In the genomic region with DNA sequence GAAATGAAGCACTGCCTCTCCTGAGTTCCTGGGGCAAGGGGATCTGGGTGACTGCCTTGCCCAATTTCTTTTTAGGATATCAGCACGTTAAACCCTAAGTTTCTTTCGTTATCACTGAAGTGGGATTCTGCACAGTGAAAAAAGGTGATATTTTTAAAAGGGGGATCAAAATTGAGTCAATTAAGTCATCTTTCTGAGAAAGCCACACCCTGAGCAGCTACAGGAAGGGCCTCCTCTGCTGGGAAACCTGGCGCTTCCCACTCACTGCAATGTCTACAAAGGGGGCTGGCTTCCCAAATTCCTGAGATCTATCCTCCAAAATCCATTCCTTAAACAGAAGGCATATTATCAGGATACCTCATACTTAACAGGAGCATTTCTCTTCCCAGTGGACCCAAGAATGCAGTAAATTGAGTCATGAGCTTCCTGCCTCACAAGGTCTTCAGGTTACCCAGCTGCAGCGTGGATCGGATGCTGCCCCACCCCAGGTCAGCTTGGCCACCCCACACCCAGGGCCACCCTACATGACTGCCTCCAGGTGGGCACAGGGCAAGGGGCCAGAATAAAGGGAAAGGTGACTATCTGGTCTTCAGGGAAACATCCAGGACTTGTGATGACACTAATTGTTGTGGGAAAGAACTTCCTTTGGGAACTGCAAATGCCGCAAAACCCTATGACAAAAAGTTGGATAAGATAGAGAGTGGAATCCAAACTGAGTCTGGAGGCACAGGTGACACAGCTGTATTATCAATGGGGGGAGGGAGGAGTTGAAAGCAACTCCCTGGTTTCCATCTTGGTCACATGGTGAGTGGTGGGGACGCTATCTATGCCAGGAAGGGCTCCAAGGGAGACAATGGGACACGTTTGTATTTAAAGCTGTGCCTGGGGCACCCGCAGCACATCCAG, we compare ENCODE assay signal across 1 cellular context.
TF ChIP-seq lines count a peak whose summit lies in the region.

No MANE protein-coding gene starts in this region.

TF ChIP-seq in WTC11, 78 proteins besides CTCF, POLR2A, EP300 and RAD21 (continued from another document):
- TF ChIP-seq, protein P1, sequence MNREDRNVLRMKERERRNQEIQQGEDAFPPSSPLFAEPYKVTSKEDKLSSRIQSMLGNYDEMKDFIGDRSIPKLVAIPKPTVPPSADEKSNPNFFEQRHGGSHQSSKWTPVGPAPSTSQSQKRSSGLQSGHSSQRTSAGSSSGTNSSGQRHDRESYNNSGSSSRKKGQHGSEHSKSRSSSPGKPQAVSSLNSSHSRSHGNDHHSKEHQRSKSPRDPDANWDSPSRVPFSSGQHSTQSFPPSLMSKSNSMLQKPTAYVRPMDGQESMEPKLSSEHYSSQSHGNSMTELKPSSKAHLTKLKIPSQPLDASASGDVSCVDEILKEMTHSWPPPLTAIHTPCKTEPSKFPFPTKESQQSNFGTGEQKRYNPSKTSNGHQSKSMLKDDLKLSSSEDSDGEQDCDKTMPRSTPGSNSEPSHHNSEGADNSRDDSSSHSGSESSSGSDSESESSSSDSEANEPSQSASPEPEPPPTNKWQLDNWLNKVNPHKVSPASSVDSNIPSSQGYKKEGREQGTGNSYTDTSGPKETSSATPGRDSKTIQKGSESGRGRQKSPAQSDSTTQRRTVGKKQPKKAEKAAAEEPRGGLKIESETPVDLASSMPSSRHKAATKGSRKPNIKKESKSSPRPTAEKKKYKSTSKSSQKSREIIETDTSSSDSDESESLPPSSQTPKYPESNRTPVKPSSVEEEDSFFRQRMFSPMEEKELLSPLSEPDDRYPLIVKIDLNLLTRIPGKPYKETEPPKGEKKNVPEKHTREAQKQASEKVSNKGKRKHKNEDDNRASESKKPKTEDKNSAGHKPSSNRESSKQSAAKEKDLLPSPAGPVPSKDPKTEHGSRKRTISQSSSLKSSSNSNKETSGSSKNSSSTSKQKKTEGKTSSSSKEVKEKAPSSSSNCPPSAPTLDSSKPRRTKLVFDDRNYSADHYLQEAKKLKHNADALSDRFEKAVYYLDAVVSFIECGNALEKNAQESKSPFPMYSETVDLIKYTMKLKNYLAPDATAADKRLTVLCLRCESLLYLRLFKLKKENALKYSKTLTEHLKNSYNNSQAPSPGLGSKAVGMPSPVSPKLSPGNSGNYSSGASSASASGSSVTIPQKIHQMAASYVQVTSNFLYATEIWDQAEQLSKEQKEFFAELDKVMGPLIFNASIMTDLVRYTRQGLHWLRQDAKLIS (CRISPR knock-in tag; IDR thresholded peaks at IDR 0.05; ENCODE audit: borderline replicate concordance), result no peak
- TF ChIP-seq NR2C2 (CRISPR knock-in tag; IDR thresholded peaks at IDR 0.05) (no peak), OVOL2 (CRISPR knock-in tag; IDR thresholded peaks at IDR 0.05; ENCODE audit: borderline replicate concordance) (no peak), GTF2I (CRISPR knock-in tag; conservative IDR thresholded peaks at IDR 0.05) (no peak), SOX15 (CRISPR knock-in tag; IDR thresholded peaks at IDR 0.05) (no peak), MYBL2 (CRISPR knock-in tag; IDR thresholded peaks at IDR 0.05) (no peak), ZNF121 (CRISPR knock-in tag; IDR thresholded peaks at IDR 0.05) (no peak), NFE2L1 (CRISPR knock-in tag; IDR thresholded peaks at IDR 0.05) (no peak), JUN (CRISPR knock-in tag; IDR thresholded peaks at IDR 0.05) (no peak), GABPB1 (CRISPR knock-in tag; IDR thresholded peaks at IDR 0.05) (no peak)
- TF ChIP-seq, protein P2, sequence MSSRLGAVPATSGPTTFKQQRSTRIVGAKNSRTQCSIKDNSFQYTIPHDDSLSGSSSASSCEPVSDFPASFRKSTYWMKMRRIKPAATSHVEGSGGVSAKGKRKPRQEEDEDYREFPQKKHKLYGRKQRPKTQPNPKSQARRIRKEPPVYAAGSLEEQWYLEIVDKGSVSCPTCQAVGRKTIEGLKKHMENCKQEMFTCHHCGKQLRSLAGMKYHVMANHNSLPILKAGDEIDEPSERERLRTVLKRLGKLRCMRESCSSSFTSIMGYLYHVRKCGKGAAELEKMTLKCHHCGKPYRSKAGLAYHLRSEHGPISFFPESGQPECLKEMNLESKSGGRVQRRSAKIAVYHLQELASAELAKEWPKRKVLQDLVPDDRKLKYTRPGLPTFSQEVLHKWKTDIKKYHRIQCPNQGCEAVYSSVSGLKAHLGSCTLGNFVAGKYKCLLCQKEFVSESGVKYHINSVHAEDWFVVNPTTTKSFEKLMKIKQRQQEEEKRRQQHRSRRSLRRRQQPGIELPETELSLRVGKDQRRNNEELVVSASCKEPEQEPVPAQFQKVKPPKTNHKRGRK (CRISPR knock-in tag; IDR thresholded peaks at IDR 0.05; ENCODE audit: borderline replicate concordance), result no peak
- TF ChIP-seq, protein P3, sequence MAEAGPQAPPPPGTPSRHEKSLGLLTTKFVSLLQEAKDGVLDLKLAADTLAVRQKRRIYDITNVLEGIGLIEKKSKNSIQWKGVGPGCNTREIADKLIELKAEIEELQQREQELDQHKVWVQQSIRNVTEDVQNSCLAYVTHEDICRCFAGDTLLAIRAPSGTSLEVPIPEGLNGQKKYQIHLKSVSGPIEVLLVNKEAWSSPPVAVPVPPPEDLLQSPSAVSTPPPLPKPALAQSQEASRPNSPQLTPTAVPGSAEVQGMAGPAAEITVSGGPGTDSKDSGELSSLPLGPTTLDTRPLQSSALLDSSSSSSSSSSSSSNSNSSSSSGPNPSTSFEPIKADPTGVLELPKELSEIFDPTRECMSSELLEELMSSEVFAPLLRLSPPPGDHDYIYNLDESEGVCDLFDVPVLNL (CRISPR knock-in tag; IDR thresholded peaks at IDR 0.05; ENCODE audit: borderline replicate concordance, low read depth), result no peak
- TF ChIP-seq, protein P4, sequence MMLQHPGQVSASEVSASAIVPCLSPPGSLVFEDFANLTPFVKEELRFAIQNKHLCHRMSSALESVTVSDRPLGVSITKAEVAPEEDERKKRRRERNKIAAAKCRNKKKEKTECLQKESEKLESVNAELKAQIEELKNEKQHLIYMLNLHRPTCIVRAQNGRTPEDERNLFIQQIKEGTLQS (CRISPR knock-in tag; conservative IDR thresholded peaks at IDR 0.05), result no peak
- TF ChIP-seq, protein P5, sequence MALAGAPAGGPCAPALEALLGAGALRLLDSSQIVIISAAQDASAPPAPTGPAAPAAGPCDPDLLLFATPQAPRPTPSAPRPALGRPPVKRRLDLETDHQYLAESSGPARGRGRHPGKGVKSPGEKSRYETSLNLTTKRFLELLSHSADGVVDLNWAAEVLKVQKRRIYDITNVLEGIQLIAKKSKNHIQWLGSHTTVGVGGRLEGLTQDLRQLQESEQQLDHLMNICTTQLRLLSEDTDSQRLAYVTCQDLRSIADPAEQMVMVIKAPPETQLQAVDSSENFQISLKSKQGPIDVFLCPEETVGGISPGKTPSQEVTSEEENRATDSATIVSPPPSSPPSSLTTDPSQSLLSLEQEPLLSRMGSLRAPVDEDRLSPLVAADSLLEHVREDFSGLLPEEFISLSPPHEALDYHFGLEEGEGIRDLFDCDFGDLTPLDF (CRISPR knock-in tag; IDR thresholded peaks at IDR 0.05), result no peak
